In the genomic region with DNA sequence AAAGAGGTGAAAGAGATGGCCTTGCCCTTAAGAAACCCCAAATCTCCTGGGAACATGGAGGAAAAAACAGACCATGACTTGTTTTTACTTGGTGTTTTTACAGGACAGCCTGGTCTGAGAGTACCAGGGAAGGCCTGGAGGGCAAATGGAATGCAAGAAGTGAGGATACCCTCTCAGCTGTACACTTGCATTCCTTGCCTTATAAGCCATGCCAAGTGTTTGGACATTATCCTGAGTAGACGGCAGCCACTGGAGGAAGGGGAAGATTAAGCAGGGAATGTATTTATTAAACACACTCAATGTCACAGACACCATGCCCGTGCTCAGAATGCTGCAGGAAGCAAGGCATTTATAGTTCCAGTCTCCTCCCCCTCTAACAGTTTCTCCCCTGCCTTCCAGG, we compare ENCODE assay signal across 22 cellular contexts.
"Had no signal": no experiment of that assay in that cellular context is flagged by ENCODE, and none has a peak within 500 bp of the region (broad histone marks: within the 10 kb centered on the region; RNA-seq: fewer than 3 reads in every experiment).

No MANE protein-coding gene starts in this region.

- H2AFZ ChIP-seq: parathyroid adenoma had no signal

- H3K9me3 ChIP-seq: esophagus squamous epithelium, psoas muscle, spleen, thoracic aorta had no signal

- H3K4me1 ChIP-seq: esophagus squamous epithelium, parathyroid adenoma, psoas muscle, spleen had no signal

- H3K27me3 ChIP-seq: spleen had no signal

- H3K4me3 ChIP-seq: esophagus squamous epithelium, lung, psoas muscle, spleen, thoracic aorta had no signal

- DNase-seq: cerebellar nuclear complex; esophagus squamous epithelium; foreskin fibroblast; kidney; left cardiac atrium; left ventricle myocardium superior; mesenchymal stem cell; midbrain; naive thymus-derived CD4-positive, alpha-beta T cell; nephron progenitor cell; psoas muscle; right cardiac atrium; spleen; stimulated activated CD4-positive, alpha-beta T cell treated with anti-CD3 and anti-CD28 coated beads, Interleukin-15, amount 100 ng/mL, for 24 hours; stimulated activated CD4-positive, alpha-beta T cell treated with anti-CD3 and anti-CD28 coated beads, Interleukin-1b, Interleukin-23, amount 100 ng/mL, for 48 hours; stimulated activated CD4-positive, alpha-beta T cell treated with anti-CD3 and anti-CD28 coated beads, Interleukin-4, amount 100 ng/mL, for 24 hours; stimulated activated naive CD8-positive, alpha-beta T cell treated with anti-CD3 and anti-CD28 coated beads, Interleukin-15, amount 100 ng/mL, for 72 hours; trophoblast cell had no signal

- H3K36me3 ChIP-seq: esophagus squamous epithelium, spleen, thoracic aorta had no signal

- H3K9ac ChIP-seq: parathyroid adenoma had no signal

- H3K79me2 ChIP-seq: parathyroid adenoma had no signal

- H3K27ac ChIP-seq: esophagus squamous epithelium, parathyroid adenoma, psoas muscle, spleen, thoracic aorta had no signal

- ATAC-seq: left cardiac atrium; left ventricle myocardium superior; naive thymus-derived CD4-positive, alpha-beta T cell; psoas muscle; right cardiac atrium; stimulated activated memory B cell treated with anti-CD40 and anti-IgM and Interleukin-4, amounts not matched to agents 10 μg/mL and 1 μg/mL and 100 μg/mL, for 72 hours; stimulated activated naive CD8-positive, alpha-beta T cell treated with anti-CD3 and anti-CD28 coated beads, Interleukin-15, amount 100 ng/mL, for 72 hours had no signal
